Comparison of ENCODE assay signal across 36 cellular contexts in genomic region chr19:39175564-39175963, GRCh38. TPM values are rescaled to one million over a fixed set of nuclear protein-coding genes. Genes with fewer than 3 reads are reported as not detected.
"Had no signal": no experiment of that assay in that cellular context is flagged by ENCODE, and none has a peak within 500 bp of the region (broad histone marks: within the 10 kb centered on the region; RNA-seq: fewer than 3 reads in every experiment).

No MANE protein-coding gene starts in this region.

- H3K4me3 ChIP-seq: colonic mucosa, esophagus muscularis mucosa, gastroesophageal sphincter, heart left ventricle, left lung, prostate gland, right atrium auricular region, thoracic aorta, tibial nerve, upper lobe of left lung had no signal

- H3K27me3 ChIP-seq: colonic mucosa, esophagus muscularis mucosa, foreskin keratinocyte, gastroesophageal sphincter, heart left ventricle, left lung, neutrophil, right atrium auricular region, tibial nerve, upper lobe of left lung had no signal

- H3K4me3 Mint-ChIP-seq: dendritic cell treated with granulocyte-macrophage colony-stimulating factor and Interleukin-4, amounts not matched to agents 40 ng/mL and 50 ng/mL, for 4 days; endodermal cell; naive thymus-derived CD4-positive, alpha-beta T cell; nephron; stimulated activated memory B cell treated with anti-CD40 and anti-IgM and Interleukin-4, amounts not matched to agents 10 μg/mL and 1 μg/mL and 100 μg/mL, for 72 hours had no signal

- H3K4me1 Mint-ChIP-seq: endodermal cell; naive thymus-derived CD4-positive, alpha-beta T cell; nephron; stimulated activated memory B cell treated with anti-CD40 and anti-IgM and Interleukin-4, amounts not matched to agents 10 μg/mL and 1 μg/mL and 100 μg/mL, for 72 hours had no signal

- DNase-seq: colonic mucosa; effector CD8-positive, alpha-beta T cell; endodermal cell; foreskin keratinocyte; heart left ventricle; hippocampal formation; left cardiac atrium; mesenchymal stem cell; midbrain; naive thymus-derived CD4-positive, alpha-beta T cell; stimulated activated CD4-positive, alpha-beta T cell treated with anti-CD3 and anti-CD28 coated beads, Interleukin-2, amount 100 ng/mL, for 24 hours; stimulated activated CD4-positive, alpha-beta T cell treated with anti-CD3 and anti-CD28 coated beads, Interleukin-4, amount 100 ng/mL, for 4 hours; stimulated activated naive CD8-positive, alpha-beta T cell treated with anti-CD3 and anti-CD28 coated beads, Interleukin-15, Interleukin-2, amounts not matched to agents 100 U/mL and 50 U/mL, for 24 hours had no signal

- ATAC-seq: foreskin keratinocyte; gastroesophageal sphincter; heart left ventricle; left cardiac atrium; left lung; naive thymus-derived CD4-positive, alpha-beta T cell; sciatic nerve; stimulated activated memory B cell treated with anti-CD40 and anti-IgM and Interleukin-4, amounts not matched to agents 10 μg/mL and 1 μg/mL and 100 μg/mL, for 72 hours; stimulated activated naive CD8-positive, alpha-beta T cell treated with anti-CD3 and anti-CD28 coated beads, Interleukin-15, Interleukin-2, amounts not matched to agents 100 U/mL and 50 U/mL, for 24 hours had no signal

- H3K27ac ChIP-seq: colonic mucosa, esophagus muscularis mucosa, foreskin keratinocyte, gastroesophageal sphincter, heart left ventricle, left lung, neutrophil, parathyroid adenoma, prostate gland, right atrium auricular region, thoracic aorta, tibial nerve, upper lobe of left lung had no signal

- H3K9me3 Mint-ChIP-seq: dendritic cell treated with granulocyte-macrophage colony-stimulating factor and Interleukin-4, amounts not matched to agents 40 ng/mL and 50 ng/mL, for 4 days; endodermal cell; naive thymus-derived CD4-positive, alpha-beta T cell; nephron; stimulated activated memory B cell treated with anti-CD40 and anti-IgM and Interleukin-4, amounts not matched to agents 10 μg/mL and 1 μg/mL and 100 μg/mL, for 72 hours had no signal

- H3K9me3 ChIP-seq: colonic mucosa, esophagus muscularis mucosa, gastroesophageal sphincter, heart left ventricle, left lung, neutrophil, prostate gland, right atrium auricular region, thoracic aorta, tibial nerve, upper lobe of left lung had no signal

- H3K9ac ChIP-seq: parathyroid adenoma had no signal

- H3K4me1 ChIP-seq: colonic mucosa, esophagus muscularis mucosa, foreskin keratinocyte, heart left ventricle, left lung, parathyroid adenoma, prostate gland, right atrium auricular region had no signal

- H3K27ac Mint-ChIP-seq: dendritic cell treated with granulocyte-macrophage colony-stimulating factor and Interleukin-4, amounts not matched to agents 40 ng/mL and 50 ng/mL, for 4 days; endodermal cell; naive thymus-derived CD4-positive, alpha-beta T cell; nephron; stimulated activated memory B cell treated with anti-CD40 and anti-IgM and Interleukin-4, amounts not matched to agents 10 μg/mL and 1 μg/mL and 100 μg/mL, for 72 hours had no signal

- H2AFZ ChIP-seq: parathyroid adenoma had no signal

- H3K27me3 Mint-ChIP-seq: dendritic cell treated with granulocyte-macrophage colony-stimulating factor and Interleukin-4, amounts not matched to agents 40 ng/mL and 50 ng/mL, for 4 days; naive thymus-derived CD4-positive, alpha-beta T cell; stimulated activated memory B cell treated with anti-CD40 and anti-IgM and Interleukin-4, amounts not matched to agents 10 μg/mL and 1 μg/mL and 100 μg/mL, for 72 hours had no signal

RNA-seq across cellular contexts. Expression of gene NCCRP1, which starts 21.2 kb away (rescaled TPM):
- total RNA-seq: chondrocyte; colonic mucosa; endothelial cell of umbilical vein; fibroblast of lung; left cardiac atrium; left lung; lung microvascular endothelial cell; naive thymus-derived CD4-positive, alpha-beta T cell; right atrium auricular region; sciatic nerve; skeletal muscle tissue; tibial nerve had no signal
- polyA plus RNA-seq: fibroblast of lung; heart left ventricle; naive thymus-derived CD4-positive, alpha-beta T cell had no signal

RNA-seq across cellular contexts. Expression of gene SYCN, which starts 28.5 kb away (rescaled TPM):
- total RNA-seq: chondrocyte; endodermal cell; endothelial cell of umbilical vein; epithelial cell of proximal tubule; esophagus muscularis mucosa; fibroblast of lung; foreskin keratinocyte; gastroesophageal sphincter; kidney epithelial cell; left cardiac atrium; left lung; lower leg skin; lung microvascular endothelial cell; naive thymus-derived CD4-positive, alpha-beta T cell; omental fat pad; right atrium auricular region; sciatic nerve; skeletal muscle tissue; thoracic aorta had no signal
- polyA plus RNA-seq: endothelial cell of umbilical vein; fibroblast of lung; foreskin keratinocyte; heart left ventricle; naive thymus-derived CD4-positive, alpha-beta T cell had no signal
